ENCODE assay signal across 9 cellular contexts in the genomic region with DNA sequence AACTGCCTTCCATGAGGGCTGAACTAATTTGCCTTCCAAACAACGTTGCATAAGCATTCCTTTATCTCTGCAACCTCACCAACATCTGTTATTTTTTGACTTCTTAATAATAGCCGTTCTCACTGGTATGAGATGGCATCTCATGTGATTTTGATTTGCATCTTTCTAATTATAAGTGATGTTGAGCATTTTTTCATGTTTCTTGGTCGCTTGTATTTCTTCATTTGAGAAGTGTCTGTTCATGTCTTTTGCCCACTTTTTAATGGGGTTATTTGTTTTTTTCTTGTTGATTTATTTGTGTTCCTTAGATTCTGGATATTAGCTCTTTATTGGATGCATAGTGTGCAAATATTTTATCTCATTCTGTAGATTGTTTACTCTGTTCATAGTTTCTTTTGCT.
"Had no signal": no experiment of that assay in that cellular context is flagged by ENCODE, and none has a peak within 500 bp of the region (broad histone marks: within the 10 kb centered on the region; RNA-seq: fewer than 3 reads in every experiment).

No MANE protein-coding gene starts in this region.

- H3K4me3 ChIP-seq: GM23248, HAP-1 had no signal

- ATAC-seq: HCT116, HepG2 had no signal

- H3K36me3 ChIP-seq: HAP-1 had no signal

- H3K9me3 ChIP-seq: HAP-1 had no signal

- H3K27ac ChIP-seq: GM23248, HL-60 had no signal

- H2AFZ ChIP-seq: GM23248 had no signal

- FAIRE-seq: HepG2 had no signal

- H3K4me1 ChIP-seq: HAP-1 had no signal

- H3K27ac Mint-ChIP-seq: IgD-negative memory B cell had no signal

- DNase-seq: GM23248, GOT3, H7, KG1 had no signal

- H3K9ac ChIP-seq: GM23248 had no signal
